In the genomic region with DNA sequence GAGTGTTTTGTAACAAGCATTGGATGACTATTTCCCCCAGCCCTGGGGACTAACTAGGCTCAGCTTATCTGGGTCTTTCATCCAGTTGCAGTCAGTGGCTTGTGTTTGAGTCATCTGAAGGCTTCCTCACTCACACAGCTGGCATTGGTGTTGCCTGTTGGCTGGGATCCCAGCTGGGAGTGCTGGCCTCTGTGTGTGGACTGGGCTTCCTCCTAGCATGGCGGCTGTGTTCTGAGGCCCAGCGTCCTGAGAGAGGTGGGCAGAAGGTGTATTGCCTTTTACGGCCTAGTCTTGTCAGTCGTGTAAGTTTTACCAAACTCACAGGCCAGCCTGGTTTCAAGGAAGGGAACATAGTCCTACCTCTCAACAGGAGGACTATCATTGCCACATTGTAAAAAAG, we compare ENCODE assay signal across 12 cellular contexts. TPM values are rescaled to one million over a fixed set of nuclear protein-coding genes. Genes with fewer than 3 reads are reported as not detected.
DNase-seq lines count a peak whose midpoint lies in the region; ATAC-seq and TF ChIP-seq lines count a peak whose summit lies in the region.
"Had no signal": no experiment of that assay in that cellular context is flagged by ENCODE, and none has a peak within 500 bp of the region (broad histone marks: within the 10 kb centered on the region; RNA-seq: fewer than 3 reads in every experiment).

No MANE protein-coding gene starts in this region.

- peaks cover 0 to 14% (median 0%) of the 10 kb centered on the region in 11 experiments; a peak in 4 of 22 replicates for H3K9me3 ChIP-seq in BLaER1 treated with 17β-estradiol and CSF1 and Interleukin-3, amounts not matched to agents 10 nM and 100 nM (replicated peaks in 1 of 11)
- H3K9me3 ChIP-seq: upper lobe of left lung had no signal

- intact Hi-C loops in activated CD4-positive, alpha-beta memory T cell treated with anti-CD3 and anti-CD28 coated beads for 36 hours (cut with micrococcal nuclease) = no loop called here

- H3K36me3 Mint-ChIP-seq in HFFc6 (ENCODE audit: low read depth) = peaks cover 5% of the 10 kb centered on the region
- H3K36me3 Mint-ChIP-seq in activated CD4-positive, alpha-beta memory T cell treated with anti-CD3 and anti-CD28 coated beads for 36 hours = no peaks in the 10 kb centered on the region

- H3K36me3 ChIP-seq in BLaER1 treated with 17β-estradiol and CSF1 and Interleukin-3, amounts not matched to agents 10 nM and 100 nM = no peaks in the 10 kb centered on the region
- H3K36me3 ChIP-seq: upper lobe of left lung had no signal

- no peak overlapping the region for H3K4me3 Mint-ChIP-seq in HFFc6
- no peak overlapping the region for H3K4me3 Mint-ChIP-seq in activated CD4-positive, alpha-beta memory T cell treated with anti-CD3 and anti-CD28 coated beads for 36 hours

- CTCF ChIA-PET in activated CD4-positive, alpha-beta memory T cell treated with anti-CD3 and anti-CD28 coated beads for 36 hours (lab: Charles Lee) = interaction anchor here (4.3 kb wide), 1 partner anchor 26 kb away, joined by 21 read pairs; no protein-coding TSS in a partner anchor

- no peaks in the 10 kb centered on the region for H4K20me1 ChIP-seq in BLaER1 treated with 17β-estradiol and CSF1 and Interleukin-3, amounts not matched to agents 10 nM and 100 nM

- no peak for TF ChIP-seq CTCF in HFFc6 (IDR thresholded peaks at IDR 0.05)
- no peak for TF ChIP-seq CTCF in fibroblast of the aortic adventitia (IDR thresholded peaks at IDR 0.05; ENCODE audit: insufficient read depth, low read length)

- peak overlapping the region in 10 of 11 experiments; percentile 25 to 89 (median 70); a peak in 13 of 22 replicates for H3K4me2 ChIP-seq in BLaER1 treated with 17β-estradiol and CSF1 and Interleukin-3, amounts not matched to agents 10 nM and 100 nM

- no peak overlapping the region for H3K27ac Mint-ChIP-seq in HFFc6
- peak overlapping the region; percentile 66 for H3K27ac Mint-ChIP-seq in activated CD4-positive, alpha-beta memory T cell treated with anti-CD3 and anti-CD28 coated beads for 36 hours

- ATAC-seq in HG02610 (IDR thresholded peaks at IDR 0.05; ENCODE audit: unreplicated experiment) = no peak

- peaks cover 13% of the 10 kb centered on the region for H3K4me1 Mint-ChIP-seq in HFFc6 (ENCODE audit: low read depth)
- H3K4me1 Mint-ChIP-seq in activated CD4-positive, alpha-beta memory T cell treated with anti-CD3 and anti-CD28 coated beads for 36 hours (ENCODE audit: low read depth) = peaks cover 54% of the 10 kb centered on the region

- peaks cover 35% of the 10 kb centered on the region for H3K27me3 Mint-ChIP-seq in HFFc6 (ENCODE audit: insufficient read depth)
- H3K27me3 Mint-ChIP-seq in activated CD4-positive, alpha-beta memory T cell treated with anti-CD3 and anti-CD28 coated beads for 36 hours = no peaks in the 10 kb centered on the region

- H3K9me3 Mint-ChIP-seq in HFFc6 = peaks cover 11% of the 10 kb centered on the region
- no peaks in the 10 kb centered on the region for H3K9me3 Mint-ChIP-seq in activated CD4-positive, alpha-beta memory T cell treated with anti-CD3 and anti-CD28 coated beads for 36 hours

- peak overlapping the region in 7 of 11 experiments; percentile 20 to 80 (median 53); a peak in 9 of 22 replicates for H3K27ac ChIP-seq in BLaER1 treated with 17β-estradiol and CSF1 and Interleukin-3, amounts not matched to agents 10 nM and 100 nM
- H3K27ac ChIP-seq: upper lobe of left lung had no signal

- no peaks in the 10 kb centered on the region for H3K27me3 ChIP-seq in BLaER1 treated with 17β-estradiol and CSF1 and Interleukin-3, amounts not matched to agents 10 nM and 100 nM
- H3K27me3 ChIP-seq: upper lobe of left lung had no signal

- POLR2A ChIA-PET in activated CD4-positive, alpha-beta memory T cell treated with anti-CD3 and anti-CD28 coated beads for 36 hours (lab: Charles Lee) = interaction anchor here (1.4 kb wide), 1 partner anchor 27 kb away, joined by 4 read pairs; no protein-coding TSS in a partner anchor

- no peak overlapping the region for H3K4me3 ChIP-seq in BLaER1 treated with 17β-estradiol and CSF1 and Interleukin-3, amounts not matched to agents 10 nM and 100 nM
- no peak overlapping the region for H3K4me3 ChIP-seq in fibroblast of the aortic adventitia (ENCODE audit: low read depth, low read length)
- H3K4me3 ChIP-seq: upper lobe of left lung had no signal

- H3K4me1 ChIP-seq in BLaER1 treated with 17β-estradiol and CSF1 and Interleukin-3, amounts not matched to agents 10 nM and 100 nM = peaks cover 29 to 64% (median 54%) of the 10 kb centered on the region in 10 experiments

- peak; percentile 54 for DNase-seq in HFFc6
- peak; percentile 34 for DNase-seq in activated CD4-positive, alpha-beta memory T cell treated with anti-CD3 and anti-CD28 coated beads for 36 hours
- peak; percentile 49 for DNase-seq in fibroblast of the aortic adventitia (ENCODE audit: low read depth)
- no peak for DNase-seq in activated gamma-delta T cell treated with Interleukin-2 at 50 U/mL for 16 hours
- no peak for DNase-seq in activated CD4-positive, alpha-beta T cell treated with anti-CD3 and anti-CD28 coated beads, Interleukin-2, amount 50 U/mL, for 4 hours
- DNase-seq in NCI-H510A treated with DMSO at 0.1 percent for 48 hours (lab: John Stamatoyannopoulos, UW) = no peak
- DNase-seq: activated effector memory CD4-positive, alpha-beta T cell treated with Interleukin-2 at 50 U/mL for 16 hours; midbrain; NCI-H1417 treated with DMSO at 0.1 percent for 48 hours had no signal

- H3K9ac ChIP-seq in BLaER1 treated with 17β-estradiol and CSF1 and Interleukin-3, amounts not matched to agents 10 nM and 100 nM = no peak overlapping the region

RNA-seq across cellular contexts. Expression of a gene that starts 28.3 kb away (rescaled TPM):
- total RNA-seq in HFFc6 (2021; fragmentation: NEBNext Ultra II Directional; extraction: Animal tissue kit (Norgen Biotek cat#: 25700)) = 100 to 1,000 TPM; 108 to 128 (median 122) TPM
- 100 to 1,000 TPM; 252 to 268 TPM for total RNA-seq in activated CD4-positive, alpha-beta memory T cell treated with anti-CD3 and anti-CD28 coated beads for 36 hours
- 114 and 137 TPM in 2 replicates for total RNA-seq in fibroblast of the aortic adventitia (ENCODE audit: low replicate concordance)

Comparison
In these comparisons a context has a peak if more than half of its experiments do, and no peak if none do; other contexts are left out.
1. DNase-seq: peak in HFFc6 (single experiment), activated CD4-positive, alpha-beta memory T cell treated with anti-CD3 and anti-CD28 coated beads for 36 hours (single experiment) and fibroblast of the aortic adventitia (single experiment); none in activated gamma-delta T cell treated with Interleukin-2 at 50 U/mL for 16 hours (single experiment), activated CD4-positive, alpha-beta T cell treated with anti-CD3 and anti-CD28 coated beads, Interleukin-2, amount 50 U/mL, for 4 hours (0 of 2) and NCI-H510A treated with DMSO at 0.1 percent for 48 hours (single experiment).